ENCODE assay signal across 26 cellular contexts in genomic region chr4:102632236-102632635, GRCh38.
"Had no signal": no experiment of that assay in that cellular context is flagged by ENCODE, and none has a peak within 500 bp of the region (broad histone marks: within the 10 kb centered on the region; RNA-seq: fewer than 3 reads in every experiment).

No MANE protein-coding gene starts in this region.

- H3K27me3 ChIP-seq: gastroesophageal sphincter, right lobe of liver, testis, transverse colon had no signal

- H3K9me3 Mint-ChIP-seq: activated T-helper 1 cell treated with anti-CD3 and anti-CD28 coated beads, Interleukin-12 subunit alpha, Interleukin-12 subunit beta, Interleukin-2, Interleukin-4 antibody, amounts not matched to agents 30 ng/mL and 10 ng/mL and 1 ng/mL, durations not matched to agents 14 hours and 24 hours and 36 hours; natural killer cell had no signal

- H3K9me3 ChIP-seq: gastroesophageal sphincter, right lobe of liver, testis, transverse colon had no signal

- FAIRE-seq: bronchial epithelial cell, colon, kidney, TTC549, urothelium cell line had no signal

- H3K27ac Mint-ChIP-seq: activated T-helper 1 cell treated with anti-CD3 and anti-CD28 coated beads, Interleukin-12 subunit alpha, Interleukin-12 subunit beta, Interleukin-2, Interleukin-4 antibody, amounts not matched to agents 30 ng/mL and 10 ng/mL and 1 ng/mL, durations not matched to agents 14 hours and 24 hours and 36 hours had no signal

- H3K27ac ChIP-seq: gastroesophageal sphincter, testis, transverse colon, WERI-Rb-1 had no signal

- H3K4me1 ChIP-seq: gastroesophageal sphincter, testis, transverse colon had no signal

- H3K4me3 ChIP-seq: gastroesophageal sphincter, right lobe of liver, testis, transverse colon had no signal

- DNase-seq: activated CD4-positive, CD25-positive, alpha-beta regulatory T cell treated with anti-CD3 and anti-CD28 coated beads, Interleukin-2, amount 50 U/mL, for 72 hours; activated CD8-positive, alpha-beta memory T cell treated with anti-CD3 and anti-CD28 coated beads, Interleukin-2, amount 50 U/mL, for 4 hours; activated gamma-delta T cell; activated naive CD4-positive, alpha-beta T cell treated with anti-CD3 and anti-CD28 coated beads, Interleukin-2, amount 50 U/mL, for 16 hours; activated T-cell treated with anti-CD3 and anti-CD28 coated beads, Interleukin-2, amount 50 U/mL, for 1 hour; anterior cingulate cortex; effector CD8-positive, alpha-beta T cell; erythroblast; hippocampal formation; kidney; left colon; midbrain; natural killer cell; stimulated activated CD4-positive, alpha-beta T cell treated with anti-CD3 and anti-CD28 coated beads, Interleukin-2, amount 100 ng/mL, for 48 hours; stimulated activated naive CD4-positive, alpha-beta T cell treated with Interleukin-2 at 50 U/mL for 16 hours; T-helper 9 cell; testis; transverse colon; WERI-Rb-1 had no signal

- ATAC-seq: gastroesophageal sphincter, left colon, natural killer cell had no signal

- H3K4me3 Mint-ChIP-seq: activated T-helper 1 cell treated with anti-CD3 and anti-CD28 coated beads, Interleukin-12 subunit alpha, Interleukin-12 subunit beta, Interleukin-2, Interleukin-4 antibody, amounts not matched to agents 30 ng/mL and 10 ng/mL and 1 ng/mL, durations not matched to agents 14 hours and 24 hours and 36 hours; natural killer cell had no signal

- H3K36me3 ChIP-seq: transverse colon had no signal
